ENCODE assay signal across 8 cellular contexts in genomic region chr20:64285579-64286427, GRCh38. TPM values are rescaled to one million over a fixed set of nuclear protein-coding genes. Genes with fewer than 3 reads are reported as not detected.
DNase-seq lines count a peak whose midpoint lies in the region; ATAC-seq and TF ChIP-seq lines count a peak whose summit lies in the region.
"Not testable (repeated sequence)": the region's sequence is repeated elsewhere in the genome, so short reads cannot be mapped to it uniquely, and the experiment has no call there.

No MANE protein-coding gene starts in this region.

- intact Hi-C loops in lower lobe of right lung (cut with DNase I): not testable (repeated sequence)

- not testable (repeated sequence) for H3K27me3 ChIP-seq in lower lobe of right lung (ENCODE audit: low read depth)

- H3K9me3 ChIP-seq in lower lobe of right lung: not testable (repeated sequence)

- H3K36me3 ChIP-seq in lower lobe of right lung: not testable (repeated sequence)

- H3K4me1 ChIP-seq in lower lobe of right lung: not testable (repeated sequence)

- DNase-seq in COLO668 (lab: John Stamatoyannopoulos, UW; ENCODE audit: unreplicated experiment): peak; percentile 85
- DNase-seq in NCI-H748 treated with DMSO at 0.1 percent for 48 hours (lab: John Stamatoyannopoulos, UW): peak; percentile 66
- DNase-seq in activated CD4-positive, alpha-beta T cell treated with anti-CD3 and anti-CD28 coated beads, Interleukin-2, amount 50 U/mL, for 24 hours (ENCODE audit: low read depth in 1 of 2, low spot score in 1 of 2): peak; percentile 71 to 72
- peak; percentile 69 for DNase-seq in choroid plexus epithelial cell (ENCODE audit: low read depth)
- peak; percentile 82 for DNase-seq in lower lobe of right lung
- DNase-seq in stimulated activated CD8-positive, alpha-beta memory T cell treated with anti-CD3 and anti-CD28 coated beads, Interleukin-12 subunit alpha, Interleukin-12 subunit beta, amount 100 ng/mL, for 1 hour (ENCODE audit: low read depth): peak; percentile 21

- peak; percentile 73 for TF ChIP-seq CTCF in choroid plexus epithelial cell (conservative IDR thresholded peaks at IDR 0.05; ENCODE audit: low read depth, low read length)
- peak; percentile 67 for TF ChIP-seq CTCF in lower lobe of right lung (IDR thresholded peaks at IDR 0.05)

- not testable (repeated sequence) for H3K4me3 ChIP-seq in choroid plexus epithelial cell (ENCODE audit: low read depth, low read length); lower lobe of right lung

- H3K27ac ChIP-seq in lower lobe of right lung: not testable (repeated sequence)

- ATAC-seq in GM19452 (IDR thresholded peaks at IDR 0.05; ENCODE audit: unreplicated experiment) (peak; percentile 83), HG03354 (IDR thresholded peaks at IDR 0.05; ENCODE audit: poor library complexity, severe bottlenecking, unreplicated experiment) (peak; percentile 88), lower lobe of right lung (peak; percentile 52 to 92)

RNA-seq across cellular contexts. Expression of gene PCMTD2, which starts 30.3 kb away (rescaled TPM):
- 65.8 TPM for total RNA-seq in lower lobe of right lung

Comparison
In these comparisons a context has a peak if more than half of its experiments do, and no peak if none do; other contexts are left out.
1. DNase-seq: peak in every context shown above with its lines; median percentile 85 in COLO668; 82 in lower lobe of right lung; 72 in activated CD4-positive, alpha-beta T cell treated with anti-CD3 and anti-CD28 coated beads, Interleukin-2, amount 50 U/mL, for 24 hours; 69 in choroid plexus epithelial cell; 66 in NCI-H748 treated with DMSO at 0.1 percent for 48 hours; 21 in stimulated activated CD8-positive, alpha-beta memory T cell treated with anti-CD3 and anti-CD28 coated beads, Interleukin-12 subunit alpha, Interleukin-12 subunit beta, amount 100 ng/mL, for 1 hour.